ENCODE assay signal across 1 cellular context in the genomic region with DNA sequence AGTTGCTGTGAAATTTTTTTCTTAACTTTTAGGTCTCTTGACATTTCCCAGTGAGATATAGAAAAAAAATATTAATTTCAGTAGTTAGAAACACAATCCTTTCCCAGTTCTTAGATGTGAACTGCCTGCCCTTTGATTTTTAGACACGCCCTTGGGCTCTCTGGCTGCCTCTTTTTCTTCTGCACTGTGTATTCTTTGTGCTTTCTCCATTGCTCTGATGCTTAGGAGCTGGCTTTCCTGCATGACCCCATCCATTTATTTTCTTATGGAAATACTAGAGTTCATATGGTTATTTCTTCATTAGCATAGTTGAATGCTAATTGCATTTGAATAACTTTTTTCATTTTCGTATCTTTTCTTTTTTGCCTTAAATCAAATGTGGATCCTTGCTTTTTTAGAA.
TF ChIP-seq lines count a peak whose summit lies in the region.

No MANE protein-coding gene starts in this region.

TF ChIP-seq in H1, 55 proteins besides CTCF, POLR2A, EP300 and RAD21:
- TF ChIP-seq SIRT6 (IDR thresholded peaks at IDR 0.05; ENCODE audit: low read length): no peak
- TF ChIP-seq, protein P1, sequence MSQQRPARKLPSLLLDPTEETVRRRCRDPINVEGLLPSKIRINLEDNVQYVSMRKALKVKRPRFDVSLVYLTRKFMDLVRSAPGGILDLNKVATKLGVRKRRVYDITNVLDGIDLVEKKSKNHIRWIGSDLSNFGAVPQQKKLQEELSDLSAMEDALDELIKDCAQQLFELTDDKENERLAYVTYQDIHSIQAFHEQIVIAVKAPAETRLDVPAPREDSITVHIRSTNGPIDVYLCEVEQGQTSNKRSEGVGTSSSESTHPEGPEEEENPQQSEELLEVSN (IDR thresholded peaks at IDR 0.05): no peak
- TF ChIP-seq, protein P2, sequence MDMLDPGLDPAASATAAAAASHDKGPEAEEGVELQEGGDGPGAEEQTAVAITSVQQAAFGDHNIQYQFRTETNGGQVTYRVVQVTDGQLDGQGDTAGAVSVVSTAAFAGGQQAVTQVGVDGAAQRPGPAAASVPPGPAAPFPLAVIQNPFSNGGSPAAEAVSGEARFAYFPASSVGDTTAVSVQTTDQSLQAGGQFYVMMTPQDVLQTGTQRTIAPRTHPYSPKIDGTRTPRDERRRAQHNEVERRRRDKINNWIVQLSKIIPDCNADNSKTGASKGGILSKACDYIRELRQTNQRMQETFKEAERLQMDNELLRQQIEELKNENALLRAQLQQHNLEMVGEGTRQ (IDR thresholded peaks at IDR 0.05; ENCODE audit: low read length): no peak
- no peak for TF ChIP-seq SP1 (IDR thresholded peaks at IDR 0.05; ENCODE audit: low read depth, low read length)
- no peak for TF ChIP-seq CTBP2 (IDR thresholded peaks at IDR 0.05; ENCODE audit: borderline replicate concordance, insufficient read depth, insufficient read length, low read length)
- no peak for TF ChIP-seq CBX8 (IDR thresholded peaks at IDR 0.05; ENCODE audit: borderline replicate concordance, low read depth, low read length)
- TF ChIP-seq TCF12 (IDR thresholded peaks at IDR 0.05; ENCODE audit: low read depth, low read length): no peak
- TF ChIP-seq RNF2 (IDR thresholded peaks at IDR 0.05; ENCODE audit: borderline replicate concordance, low read depth, low read length, missing control alignments, poor library complexity, severe bottlenecking): no peak
- TF ChIP-seq ASH2L (IDR thresholded peaks at IDR 0.05; ENCODE audit: low read length): no peak
- no peak for TF ChIP-seq RBBP5 (IDR thresholded peaks at IDR 0.05; ENCODE audit: borderline replicate concordance, low read depth, low read length)
